Comparison of ENCODE assay signal across 8 cellular contexts in genomic region chr13:48094781-48095502, GRCh38. TPM values are rescaled to one million over a fixed set of nuclear protein-coding genes. Genes with fewer than 3 reads are reported as not detected.
DNase-seq lines count a peak whose midpoint lies in the region; ATAC-seq, FAIRE-seq and TF ChIP-seq lines count a peak whose summit lies in the region.

MED4 (minus strand) TSS chr13:48095104; CDS start chr13:48095078, 26 bp downstream.

- peak within 1 kb of the TSS; percentile 82 for H3K9ac ChIP-seq in endocrine pancreas (ENCODE audit: control insufficient read depth, insufficient read depth, low read length)
- peak within 1 kb of the TSS; percentile 95 for H3K9ac ChIP-seq in mesenchymal stem cell (ENCODE audit: low read length)

- H3K36me3 Mint-ChIP-seq in Calu3 (ENCODE audit: insufficient read depth, unreplicated experiment): peaks cover 18% of the 10 kb centered on the region

- WGBS in mesenchymal stem cell: 14% methylated on average over 50 of the region's 54 CpGs

- peak within 1 kb of the TSS; percentile 92 for H3K4me3 ChIP-seq in endocrine pancreas (ENCODE audit: control insufficient read depth, insufficient read depth, low read length)
- H3K4me3 ChIP-seq in mesenchymal stem cell (ENCODE audit: insufficient read depth in 1 of 2, low read depth in 1 of 2, low read length in 2 of 2): peak within 1 kb of the TSS; percentile 83 to 95

- H4K8ac ChIP-seq in mesenchymal stem cell (ENCODE audit: low read length): peak within 1 kb of the TSS; percentile 89

- H2BK5ac ChIP-seq in mesenchymal stem cell (ENCODE audit: low read depth, low read length, poor library complexity, severe bottlenecking): peak within 1 kb of the TSS; percentile 32

- H3K4me3 Mint-ChIP-seq in Calu3 (ENCODE audit: low read depth, unreplicated experiment): peak within 1 kb of the TSS; percentile 87

- no peak within 1 kb of the TSS for H2BK12ac ChIP-seq in mesenchymal stem cell (ENCODE audit: low read length in 2 of 2)

- no peaks in the 10 kb centered on the region for H3K9me3 Mint-ChIP-seq in Calu3 (ENCODE audit: low read depth, unreplicated experiment)

- peaks cover 18% of the 10 kb centered on the region for H3K4me1 Mint-ChIP-seq in Calu3 (ENCODE audit: low read depth, unreplicated experiment)

- TF ChIP-seq CTCF in Calu3 (IDR thresholded peaks at IDR 0.05; ENCODE audit: unreplicated experiment): peak; percentile 93

- CTCF ChIA-PET in Calu3 (lab: Charles Lee): interaction anchor here (0.6 to 2.3 kb wide), 4 partner anchors 13 to 682 kb away, joined by 3 to 7 read pairs (median 6); partner anchors contain the start of gene NUDT15

- peak within 1 kb of the TSS; percentile 81 for H3K4me2 ChIP-seq in mesenchymal stem cell (ENCODE audit: low read length, poor library complexity, severe bottlenecking)

- H3K9me3 ChIP-seq in endocrine pancreas (ENCODE audit: control insufficient read depth, low read length): no peaks in the 10 kb centered on the region
- no peaks in the 10 kb centered on the region for H3K9me3 ChIP-seq in mesenchymal stem cell (ENCODE audit: control insufficient read depth, low read length)

- no peaks in the 10 kb centered on the region for H3K27me3 ChIP-seq in endocrine pancreas (ENCODE audit: control insufficient read depth, insufficient read depth, low read length)
- no peaks in the 10 kb centered on the region for H3K27me3 ChIP-seq in mesenchymal stem cell (ENCODE audit: control insufficient read depth in 1 of 2, insufficient read depth in 1 of 2, low read length in 2 of 2)

- no peak within 1 kb of the TSS for H2AK5ac ChIP-seq in mesenchymal stem cell (ENCODE audit: low read length, severe bottlenecking)

- H3K4me1 ChIP-seq in endocrine pancreas (ENCODE audit: control insufficient read depth, insufficient read depth, low read length) (peaks cover 12% of the 10 kb centered on the region), mesenchymal stem cell (ENCODE audit: control insufficient read depth, insufficient read depth, low read depth, low read length) (peaks cover 5% of the 10 kb centered on the region)

- H4K91ac ChIP-seq in mesenchymal stem cell (ENCODE audit: low read length): peak within 1 kb of the TSS; percentile 82

- intact Hi-C loops in Calu3 (cut with micrococcal nuclease; ENCODE audit: unreplicated experiment): no loop called here

- no peaks in the 10 kb centered on the region for H3K27me3 Mint-ChIP-seq in Calu3 (ENCODE audit: unreplicated experiment)

- no peak within 1 kb of the TSS for H3K27ac ChIP-seq in mesenchymal stem cell (ENCODE audit: low read length, poor library complexity, severe bottlenecking)

- H3K36me3 ChIP-seq in endocrine pancreas (ENCODE audit: control insufficient read depth, insufficient read depth, low read length): no peaks in the 10 kb centered on the region
- H3K36me3 ChIP-seq in mesenchymal stem cell (ENCODE audit: control insufficient read depth in 1 of 2, insufficient read depth in 2 of 2, low read depth in 1 of 2, low read length in 2 of 2): no peaks in the 10 kb centered on the region

- FAIRE-seq in HTR-8/SVneo (lab: Jason Lieb, UNC): no peak

- ATAC-seq in GM21367 (IDR thresholded peaks at IDR 0.05; ENCODE audit: unreplicated experiment): peak; percentile 89

- no peaks in the 10 kb centered on the region for H3K79me1 ChIP-seq in mesenchymal stem cell (replicated peaks; ENCODE audit: low read length, poor library complexity, severe bottlenecking)

- H3K18ac ChIP-seq in mesenchymal stem cell (ENCODE audit: low read depth in 1 of 2, low read length in 2 of 2): peak within 1 kb of the TSS; percentile 76 to 86

- no TSS peak for BruUV-seq in Calu3 (replicated peaks; lab: Mats Ljungman, UMichigan)

- H3K23ac ChIP-seq in mesenchymal stem cell (ENCODE audit: low read length in 2 of 2): peak within 1 kb of the TSS; percentile 15 to 74

- peak within 1 kb of the TSS; percentile 64 to 91 for H3K14ac ChIP-seq in mesenchymal stem cell (ENCODE audit: low read length in 2 of 2)

- H3K27ac Mint-ChIP-seq in Calu3 (ENCODE audit: unreplicated experiment): peak within 1 kb of the TSS; percentile 67

- H2AFZ ChIP-seq in mesenchymal stem cell (ENCODE audit: low read depth, low read length): peak within 1 kb of the TSS; percentile 91

- DNase-seq in Calu3: peak; percentile 94
- peak; percentile 91 for DNase-seq in HTR-8/SVneo (ENCODE audit: insufficient read length, low spot score)
- DNase-seq in NOMO-1 treated with DMSO at 0.1 percent for 48 hours (lab: John Stamatoyannopoulos, UW; ENCODE audit: unreplicated experiment): peak; percentile 93
- peak; percentile 96 to 99 (median 97) for DNase-seq in activated CD8-positive, alpha-beta memory T cell treated with anti-CD3 and anti-CD28 coated beads for 48 hours (ENCODE audit: low read depth in 2 of 3, low spot score in 2 of 3)
- peak; percentile 95 for DNase-seq in mesenchymal stem cell
- DNase-seq in stimulated activated CD8-positive, alpha-beta memory T cell treated with anti-CD3 and anti-CD28 coated beads, Interleukin-12 subunit alpha, Interleukin-12 subunit beta, amount 100 ng/mL, for 4 hours (ENCODE audit: low read depth): peak; percentile 95

- peak within 1 kb of the TSS; percentile 64 to 88 for H3K4ac ChIP-seq in mesenchymal stem cell (ENCODE audit: low read depth in 1 of 2, low read length in 2 of 2)

- H2BK15ac ChIP-seq in mesenchymal stem cell (ENCODE audit: low read depth, poor library complexity, severe bottlenecking): no peak within 1 kb of the TSS

- H2BK120ac ChIP-seq in mesenchymal stem cell (ENCODE audit: low read depth, low read length): peak within 1 kb of the TSS; percentile 78

RNA-seq across cellular contexts. Expression of gene MED4, which starts in this region (rescaled TPM):
- total RNA-seq in Calu3 (2022): 28.5 and 31.9 TPM in 2 replicates
- polyA plus RNA-seq in mesenchymal stem cell (2013, experiment 1 of 2): 38.8 TPM
- polyA plus RNA-seq in mesenchymal stem cell (2013, experiment 2 of 2): 39.3 TPM
